1 cellular context compared by ENCODE assay signal in the genomic region with DNA sequence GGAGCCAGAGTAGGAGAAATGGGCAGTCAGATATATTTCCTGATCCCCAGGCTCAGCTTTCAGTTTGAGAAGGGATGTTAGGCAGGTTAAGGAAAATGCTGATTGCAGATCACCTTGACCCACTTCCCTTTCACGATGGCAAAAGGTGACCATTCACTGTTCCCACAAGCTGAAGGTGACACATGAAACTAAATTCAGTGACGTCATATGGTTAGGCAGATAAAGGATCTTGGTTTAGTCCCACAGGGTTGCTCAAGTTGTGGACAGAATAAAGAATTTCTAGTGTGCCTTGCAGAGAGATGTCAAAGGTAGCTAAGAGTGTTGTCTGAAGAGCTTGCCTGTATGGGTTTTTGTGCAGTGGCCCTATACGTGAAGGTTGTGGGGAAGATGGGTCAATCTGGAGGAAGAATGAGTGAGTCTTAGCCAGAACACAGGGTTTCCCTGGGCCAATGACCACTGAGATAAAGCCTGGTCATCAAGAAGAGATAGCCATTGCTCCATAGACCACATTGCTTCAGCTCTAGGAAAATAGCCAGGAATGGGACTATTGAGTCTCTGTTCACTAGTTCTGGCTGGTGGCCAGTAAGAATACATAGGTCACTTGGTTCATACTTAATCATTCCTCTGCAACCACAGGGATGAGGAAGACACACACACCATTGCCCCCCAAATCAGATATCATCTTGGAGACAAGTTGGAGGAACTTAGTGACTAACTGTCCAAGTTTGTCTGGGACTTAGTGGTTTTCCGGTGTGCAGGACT.
TF ChIP-seq lines count a peak whose summit lies in the region.

No MANE protein-coding gene starts in this region.

TF ChIP-seq in IMR-90, 13 proteins besides CTCF, POLR2A, EP300 and RAD21:
- TF ChIP-seq NFE2L2 (IDR thresholded peaks at IDR 0.05; ENCODE audit: low read depth, low read length), result no peak
- no peak for TF ChIP-seq RFX5 (IDR thresholded peaks at IDR 0.05; ENCODE audit: low read depth, low read length)
- TF ChIP-seq MAFK (IDR thresholded peaks at IDR 0.05; ENCODE audit: low read depth, low read length), result 0 out of 2 replicates have a peak, but pooled peaks have one; percentile 2
- peak; percentile 21; the same call in 1 of the 2 replicates for TF ChIP-seq USF2 (IDR thresholded peaks at IDR 0.05; ENCODE audit: low read depth, low read length)
- peak; percentile 93 for TF ChIP-seq CEBPB (IDR thresholded peaks at IDR 0.05; ENCODE audit: low read depth, low read length)
TF ChIP-seq in IMR-90: peak in this region for 3.
